In the genomic region with DNA sequence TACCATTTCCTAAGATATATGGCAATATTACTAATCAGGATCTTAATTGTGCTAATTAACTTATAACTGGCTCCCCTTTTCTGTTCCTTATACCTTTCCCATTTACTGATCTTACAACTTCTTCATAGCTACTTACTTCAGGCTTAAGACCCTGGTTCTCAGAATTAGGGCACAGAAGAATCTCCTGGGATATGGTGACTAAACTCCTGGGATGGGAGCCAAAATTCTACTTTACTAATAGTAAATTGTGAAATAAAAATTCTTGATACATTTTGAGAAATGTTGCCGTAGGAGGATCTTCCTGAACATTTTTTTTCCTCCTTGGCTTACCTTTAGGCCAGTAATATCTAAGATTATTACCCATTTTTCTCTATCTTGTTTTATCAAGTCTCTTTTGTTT, we compare ENCODE assay signal across 16 cellular contexts.
DNase-seq lines count a peak whose midpoint lies in the region; ATAC-seq and TF ChIP-seq lines count a peak whose summit lies in the region.
"Had no signal": no experiment of that assay in that cellular context is flagged by ENCODE, and none has a peak within 500 bp of the region (broad histone marks: within the 10 kb centered on the region; RNA-seq: fewer than 3 reads in every experiment).

No MANE protein-coding gene starts in this region.

- TF ChIP-seq CTCF in astrocyte of the spinal cord (IDR thresholded peaks at IDR 0.05; ENCODE audit: low read depth, low read length) = no peak

- in situ Hi-C loops in ACHN (cut with HindIII; ENCODE audit: low pct_ligation_motif_present, low pct_unique_long_range_greater_than_20kb, low sequenced_read_pairs) (no loop called here), astrocyte of the spinal cord (cut with HindIII; ENCODE audit: low sequenced_read_pairs) (no loop called here)

- DNase-seq in ACHN = peak; percentile 58
- peak; percentile 16 for DNase-seq in HT1080 (ENCODE audit: low read depth)
- peak; percentile 69 for DNase-seq in astrocyte of the spinal cord (ENCODE audit: low read depth, low spot score)
- DNase-seq in hepatic stellate cell (ENCODE audit: low spot score) = peak; percentile 3
- DNase-seq in occipital lobe (lab: John Stamatoyannopoulos, UW) = no peak
- DNase-seq in stimulated activated CD4-positive, alpha-beta T cell treated with anti-CD3 and anti-CD28 coated beads, Interleukin-12 subunit alpha, Interleukin-12 subunit beta, amount 100 ng/mL, for 4 hours = no peak
- no peak for DNase-seq in NCI-H748 (lab: John Stamatoyannopoulos, UW; ENCODE audit: unreplicated experiment)
- DNase-seq: activated CD4-positive, alpha-beta T cell treated with anti-CD3 and anti-CD28 coated beads for 1 hour; activated naive CD8-positive, alpha-beta T cell treated with anti-CD3 and anti-CD28 coated beads, Interleukin-2, amount 50 U/mL, for 24 hours; activated T-cell treated with anti-CD3 and anti-CD28 coated beads, Interleukin-2, amount 50 U/mL, for 1 hour; Calu3; NCI-H1694 treated with DMSO at 0.1 percent for 48 hours; NCI-H524 treated with DMSO at 0.1 percent for 48 hours; ovary had no signal

- ATAC-seq in HG02970 (IDR thresholded peaks at IDR 0.05; ENCODE audit: low FRiP score, unreplicated experiment) = no peak
- ATAC-seq: activated naive CD8-positive, alpha-beta T cell treated with anti-CD3 and anti-CD28 coated beads, Interleukin-2, amount 50 U/mL, for 24 hours; Panc1 had no signal

- H3K4me3 ChIP-seq in astrocyte of the spinal cord (ENCODE audit: low read depth, low read length) = no peak overlapping the region
- H3K4me3 ChIP-seq: ovary had no signal

Comparison
In these comparisons a context has a peak if more than half of its experiments do, and no peak if none do; other contexts are left out.
1. DNase-seq: peak in ACHN (single experiment), HT1080 (single experiment), astrocyte of the spinal cord (single experiment) and hepatic stellate cell (single experiment); none in occipital lobe (single experiment), stimulated activated CD4-positive, alpha-beta T cell treated with anti-CD3 and anti-CD28 coated beads, Interleukin-12 subunit alpha, Interleukin-12 subunit beta, amount 100 ng/mL, for 4 hours (single experiment) and NCI-H748 (single experiment).